8 cellular contexts compared by ENCODE assay signal in genomic region chr3:89098964-89099585, GRCh38. TPM values are rescaled to one million over a fixed set of nuclear protein-coding genes. Genes with fewer than 3 reads are reported as not detected.
DNase-seq lines count a peak whose midpoint lies in the region; ATAC-seq and TF ChIP-seq lines count a peak whose summit lies in the region.

No MANE protein-coding gene starts in this region.

- H3K4me3 ChIP-seq in PC-3 (ENCODE audit: low read length): no peak overlapping the region
- H3K4me3 ChIP-seq in kidney epithelial cell (ENCODE audit: low read depth, low read length): no peak overlapping the region

- no peaks in the 10 kb centered on the region for H3F3A ChIP-seq in PC-3 (ENCODE audit: low read length, unreplicated experiment)

- POLR2A ChIA-PET in PC-3 (lab: Charles Lee; ENCODE audit: unreplicated experiment): no interaction called here

- no peaks in the 10 kb centered on the region for H3K36me3 ChIP-seq in PC-3 (ENCODE audit: low read depth, low read length)
- no peaks in the 10 kb centered on the region for H3K36me3 ChIP-seq in kidney epithelial cell (ENCODE audit: control insufficient read depth, insufficient read depth, low read length)

- H3K9me2 ChIP-seq in PC-3 (replicated peaks; ENCODE audit: low read length): no peaks in the 10 kb centered on the region

- peak; percentile 14 for DNase-seq in NK-92 treated with Interleukin-12 subunit alpha and Interleukin-12 subunit beta, amount 100 ng/mL, for 24 hours (lab: John Stamatoyannopoulos, UW)
- DNase-seq in NK-92 (lab: John Stamatoyannopoulos, UW; ENCODE audit: unreplicated experiment): no peak
- DNase-seq in PC-3: peak; percentile 79
- DNase-seq in kidney epithelial cell (ENCODE audit: low read depth): peak; percentile 16
- DNase-seq in stimulated activated naive CD8-positive, alpha-beta T cell treated with anti-CD3 and anti-CD28 coated beads, Interleukin-15, amount 100 ng/mL, for 72 hours: peak; percentile 21 to 29

- H4K20me1 ChIP-seq in PC-3 (ENCODE audit: low read length): no peaks in the 10 kb centered on the region

- H3K27me3 ChIP-seq in PC-3 (ENCODE audit: low read length) (peaks cover 6% of the 10 kb centered on the region; the same call in 1 of the 2 replicates), kidney epithelial cell (ENCODE audit: control insufficient read depth, insufficient read depth, low read length) (no peaks in the 10 kb centered on the region)

- no peak overlapping the region for H3K4me2 ChIP-seq in PC-3 (ENCODE audit: low read length)

- H2AFZ ChIP-seq in PC-3 (ENCODE audit: low read length): no peak overlapping the region

- BruUV-seq in PC-3 (replicated peaks; lab: Mats Ljungman, UMichigan): no TSS peak

- no peaks in the 10 kb centered on the region for H3K79me2 ChIP-seq in PC-3 (ENCODE audit: low read length)

- 0 out of 2 replicates have a peak, but pooled peaks cover 3% of the 10 kb centered on the region for H3K4me1 ChIP-seq in PC-3 (ENCODE audit: insufficient read depth, low read length)

- CTCF ChIA-PET in PC-3 (lab: Charles Lee): no interaction called here

- H3K4me3 Mint-ChIP-seq in brain: no peak overlapping the region
- H3K4me3 Mint-ChIP-seq in stimulated activated naive CD8-positive, alpha-beta T cell treated with anti-CD3 and anti-CD28 coated beads, Interleukin-15, amount 100 ng/mL, for 72 hours: no peak overlapping the region

- H3K27me3 Mint-ChIP-seq in brain: no peaks in the 10 kb centered on the region
- H3K27me3 Mint-ChIP-seq in stimulated activated naive CD8-positive, alpha-beta T cell treated with anti-CD3 and anti-CD28 coated beads, Interleukin-15, amount 100 ng/mL, for 72 hours: no peaks in the 10 kb centered on the region

- H3K36me3 Mint-ChIP-seq in brain: no peaks in the 10 kb centered on the region

- ATAC-seq in GM21515 (IDR thresholded peaks at IDR 0.05; ENCODE audit: unreplicated experiment): peak; percentile 99
- peak; percentile 98 for ATAC-seq in HG03565 (IDR thresholded peaks at IDR 0.05; ENCODE audit: unreplicated experiment)
- ATAC-seq in PC-3: peak; percentile 73
- peak; percentile 53 for ATAC-seq in stimulated activated naive CD8-positive, alpha-beta T cell treated with anti-CD3 and anti-CD28 coated beads, Interleukin-15, amount 100 ng/mL, for 72 hours

- H3K9me3 ChIP-seq in PC-3 (ENCODE audit: low read length): no peaks in the 10 kb centered on the region

- H3K4me1 Mint-ChIP-seq in brain: no peaks in the 10 kb centered on the region
- no peaks in the 10 kb centered on the region for H3K4me1 Mint-ChIP-seq in stimulated activated naive CD8-positive, alpha-beta T cell treated with anti-CD3 and anti-CD28 coated beads, Interleukin-15, amount 100 ng/mL, for 72 hours

- H3K9ac ChIP-seq in PC-3 (ENCODE audit: low read length): no peak overlapping the region

- peak; percentile 96 for TF ChIP-seq CTCF in PC-3 (conservative IDR thresholded peaks at IDR 0.05; ENCODE audit: low read depth, low read length)
- peak; percentile 74 to 92 for TF ChIP-seq CTCF in brain (conservative IDR thresholded peaks at IDR 0.05)
- peak; percentile 96 for TF ChIP-seq CTCF in kidney epithelial cell (IDR thresholded peaks at IDR 0.05; ENCODE audit: insufficient read depth, low read length, poor library complexity, severe bottlenecking)

- no peak overlapping the region for H3K27ac ChIP-seq in PC-3 (ENCODE audit: low read length)

- H3K27ac Mint-ChIP-seq in brain: peak overlapping the region in 2 of 5 experiments; percentile 32 to 53
- H3K27ac Mint-ChIP-seq in stimulated activated naive CD8-positive, alpha-beta T cell treated with anti-CD3 and anti-CD28 coated beads, Interleukin-15, amount 100 ng/mL, for 72 hours: no peak overlapping the region

- intact Hi-C loops in PC-3 (cut with micrococcal nuclease): loop anchor here (1.0 to 10.0 kb wide), 3 partner anchors 454 to 896 kb away; no protein-coding TSS in a partner anchor

- H3K9me3 Mint-ChIP-seq in brain: no peaks in the 10 kb centered on the region
- H3K9me3 Mint-ChIP-seq in stimulated activated naive CD8-positive, alpha-beta T cell treated with anti-CD3 and anti-CD28 coated beads, Interleukin-15, amount 100 ng/mL, for 72 hours: no peaks in the 10 kb centered on the region

RNA-seq across cellular contexts. Expression of gene EPHA3, which starts 8.3 kb away (rescaled TPM):
- 0.33 TPM in 1 of 2 replicates, not detected in the other for total RNA-seq in PC-3 (2014; rRNA removed)
- 0.44 TPM for polyA plus RNA-seq in brain (ENCODE audit: insufficient read depth, low read depth, low replicate concordance)
- 0.04 and 0.07 TPM in 2 replicates for total RNA-seq in kidney epithelial cell
